In genomic region chr17:48998557-48999440, GRCh38 we compare ENCODE assay signal across 12 cellular contexts. TPM values are rescaled to one million over a fixed set of nuclear protein-coding genes. Genes with fewer than 3 reads are reported as not detected.
DNase-seq lines count a peak whose midpoint lies in the region; ATAC-seq and TF ChIP-seq lines count a peak whose summit lies in the region.
"Had no signal": no experiment of that assay in that cellular context is flagged by ENCODE, and none has a peak within 500 bp of the region (broad histone marks: within the 10 kb centered on the region; RNA-seq: fewer than 3 reads in every experiment).

No MANE protein-coding gene starts in this region.

- POLR2A ChIA-PET in AG04450 (lab: Yijun Ruan, JAX) = interaction anchor here (0.6 to 3.8 kb wide), 6 partner anchors 9 to 106 kb away, joined by 3 to 25 read pairs (median 4); partner anchors contain the start of genes ATP5MC1 and SNF8

- H3K9ac ChIP-seq in adipocyte (ENCODE audit: low read length) = peak overlapping the region; percentile 84

- H3K9me3 ChIP-seq in AG04450 (ENCODE audit: control insufficient read depth, insufficient read depth, low read length) (no peaks in the 10 kb centered on the region; the same call in 1 of the 2 replicates), HAP-1 (no peaks in the 10 kb centered on the region), adipocyte (ENCODE audit: control insufficient read depth, low read length) (no peaks in the 10 kb centered on the region)

- ATAC-seq in left lobe of liver (no peak), HG02623 (IDR thresholded peaks at IDR 0.05; ENCODE audit: unreplicated experiment) (no peak)

- H3K36me3 ChIP-seq in HAP-1 (replicated peaks) = 0 out of 2 replicates have a peak, but pooled peaks cover 12% of the 10 kb centered on the region
- H3K36me3 ChIP-seq in adipocyte (ENCODE audit: control insufficient read depth, insufficient read depth, low read length, severe bottlenecking) = no peaks in the 10 kb centered on the region

- peak; percentile 45 for TF ChIP-seq CTCF in AG04450 (IDR thresholded peaks at IDR 0.05; ENCODE audit: low read depth, low read length)

- peaks cover 25% of the 10 kb centered on the region for H3K27me3 ChIP-seq in AG04450 (ENCODE audit: control insufficient read depth, insufficient read depth, low read length)
- H3K27me3 ChIP-seq in HAP-1 (ENCODE audit: low read depth) = no peaks in the 10 kb centered on the region
- peaks cover 58% of the 10 kb centered on the region for H3K27me3 ChIP-seq in adipocyte (replicated peaks; ENCODE audit: control insufficient read depth, insufficient read depth, low read length)

- in situ Hi-C loops in HAP-1 (cut with MboI; ENCODE audit: low sequenced_read_pairs) = no loop called here

- CTCF ChIA-PET in AG04450 (lab: Charles Lee) = interaction anchor here (0.5 to 7.5 kb wide), 5 partner anchors 17 to 235 kb away, joined by 3 to 37 read pairs (median 4); no protein-coding TSS in a partner anchor

- H3K27ac ChIP-seq in AG04450 (ENCODE audit: low read depth, low read length) = peak overlapping the region; percentile 89

- DNase-seq in AG04450 (ENCODE audit: low read depth, low spot score) (no peak), HAP-1 (ENCODE audit: low spot score in 2 of 2) (peak in 1 of 2 experiments; percentile 38), adipocyte (ENCODE audit: low read depth) (peak; percentile 64), left lobe of liver (ENCODE audit: low spot score) (peak; percentile 32), HCEC 1CT (no peak), CD1c-positive myeloid dendritic cell (ENCODE audit: extremely low spot score) (no peak)
- DNase-seq in stimulated activated naive CD4-positive, alpha-beta T cell treated with Interleukin-2 at 50 U/mL for 16 hours (lab: John Stamatoyannopoulos, UW) = no peak
- DNase-seq: aorta, GOT3, Kasumi-1 had no signal

- H3K4me1 ChIP-seq in HAP-1 (peaks cover 34% of the 10 kb centered on the region), adipocyte (ENCODE audit: control insufficient read depth, insufficient read depth, low read length) (peaks cover 11% of the 10 kb centered on the region)

- peak overlapping the region; percentile 92 for H3K4me3 ChIP-seq in AG04450 (ENCODE audit: low read depth, low read length)
- peak overlapping the region; percentile 88 for H3K4me3 ChIP-seq in HAP-1
- peak overlapping the region; percentile 80 for H3K4me3 ChIP-seq in adipocyte (ENCODE audit: low read length)

RNA-seq across cellular contexts. Expression of gene IGF2BP1, which starts 1.6 kb away (rescaled TPM):
- polyA plus RNA-seq in AG04450 (2011; rRNA removed) = 9.9 and 11.7 TPM in 2 replicates
- 26.8 and 29.3 TPM in 2 replicates for polyA minus RNA-seq in AG04450 (2011; rRNA and poly(A)+ RNA removed)
- 1.2 TPM for total RNA-seq in left lobe of liver
- polyA plus RNA-seq: liver had no signal

RNA-seq across cellular contexts. Expression of gene GIP, which starts 30.4 kb away (rescaled TPM):
- 0.25 and 0.38 TPM in 2 replicates for polyA plus RNA-seq in AG04450 (2011; rRNA removed)
- polyA minus RNA-seq in AG04450 (2011; rRNA and poly(A)+ RNA removed) = not detected in 2 replicates
- not detected for total RNA-seq in left lobe of liver
- total RNA-seq: aorta, liver had no signal
- polyA plus RNA-seq: liver had no signal

RNA-seq across cellular contexts. Expression of gene SNF8, which starts 54.2 kb away (rescaled TPM):
- polyA plus RNA-seq in AG04450 (2011; rRNA removed) = 116 and 119 TPM in 2 replicates
- 104 and 105 TPM in 2 replicates for polyA minus RNA-seq in AG04450 (2011; rRNA and poly(A)+ RNA removed)
- 53.4 TPM for total RNA-seq in left lobe of liver

Comparison
In these comparisons a context has a peak if more than half of its experiments do, and no peak if none do; other contexts are left out.
1. DNase-seq: peak in adipocyte (single experiment) and left lobe of liver (single experiment); none in AG04450 (single experiment), HCEC 1CT (single experiment), CD1c-positive myeloid dendritic cell (single experiment) and stimulated activated naive CD4-positive, alpha-beta T cell treated with Interleukin-2 at 50 U/mL for 16 hours (single experiment).
2. Peak in every context shown above with its lines, with median percentiles within 50 percentile points of each other: H3K4me3 ChIP-seq.